ENCODE assay signal across 24 cellular contexts in the genomic region with DNA sequence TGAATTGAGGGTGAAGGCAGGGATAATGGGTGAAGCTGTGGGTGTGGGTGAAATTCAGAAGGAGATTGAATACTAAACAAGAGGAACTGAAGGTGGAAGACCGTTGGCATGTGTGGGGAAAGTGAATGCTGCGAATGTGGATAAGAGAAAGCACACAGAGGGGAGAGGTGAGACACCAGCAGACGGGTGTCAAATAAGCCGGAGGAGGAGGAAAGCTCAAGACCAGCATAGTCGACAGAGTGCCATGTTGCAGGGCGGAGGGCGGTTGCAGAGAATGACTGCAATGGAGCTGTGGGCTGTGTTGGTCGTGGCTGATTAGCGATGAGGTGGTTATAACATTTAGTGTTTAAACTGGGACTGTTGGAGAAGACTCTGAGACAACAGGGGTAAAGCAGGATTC. TPM values are rescaled to one million over a fixed set of nuclear protein-coding genes. Genes with fewer than 3 reads are reported as not detected.
A peak's percentile ranks its signal among the peaks of the same experiment; 100 is the strongest.
DNase-seq lines count a peak whose midpoint lies in the region; ATAC-seq, FAIRE-seq and TF ChIP-seq lines count a peak whose summit lies in the region.
"Had no signal": no experiment of that assay in that cellular context is flagged by ENCODE, and none has a peak within 500 bp of the region (broad histone marks: within the 10 kb centered on the region; RNA-seq: fewer than 3 reads in every experiment).

No MANE protein-coding gene starts in this region.

- WGBS in right cardiac atrium, result 68% methylated on average over 9 of the region's 9 CpGs

- H4K20me1 ChIP-seq in osteoblast (ENCODE audit: insufficient read depth, low read length), result no peaks in the 10 kb centered on the region

- no peaks in the 10 kb centered on the region for H3K79me2 ChIP-seq in osteoblast (ENCODE audit: insufficient read depth, low read length)

- no peaks in the 10 kb centered on the region for H3K27me3 ChIP-seq in right cardiac atrium (ENCODE audit: control insufficient read depth, insufficient read depth)
- peaks cover 6% of the 10 kb centered on the region for H3K27me3 ChIP-seq in osteoblast (ENCODE audit: insufficient read depth, low read length)

- H3K27ac ChIP-seq in right cardiac atrium (ENCODE audit: low read length) (peak overlapping the region; percentile 54), osteoblast (ENCODE audit: low read depth, low read length) (no peak overlapping the region)

- ATAC-seq in right cardiac atrium (no peak), Right ventricle myocardium superior (ENCODE audit: poor library complexity) (no peak)
- ATAC-seq: GM23338, HepG2 had no signal

- no peak overlapping the region for H3K4me3 ChIP-seq in right cardiac atrium (ENCODE audit: low read length)
- no peak overlapping the region for H3K4me3 ChIP-seq in osteoblast (ENCODE audit: insufficient read depth, low read length)
- H3K4me3 ChIP-seq: GM23338 had no signal

- no peaks in the 10 kb centered on the region for H3K36me3 ChIP-seq in osteoblast (ENCODE audit: insufficient read depth, low read length)
- H3K36me3 ChIP-seq: BE2C had no signal

- no peak for TF ChIP-seq CTCF in osteoblast (IDR thresholded peaks at IDR 0.05; ENCODE audit: extremely low read depth, low read depth, low read length)

- no peak overlapping the region for H3K4me2 ChIP-seq in osteoblast (ENCODE audit: insufficient read depth, low read length)
- H3K4me2 ChIP-seq: GM23338 had no signal

- peak; percentile 93 for FAIRE-seq in HTR-8/SVneo (lab: Jason Lieb, UNC)
- FAIRE-seq: A204.1, GM12892, GM18507, HepG2 had no signal

- intact Hi-C loops in right cardiac atrium (cut with DNase I), result no loop called here
- intact Hi-C loops in Right ventricle myocardium superior (cut with DNase I), result no loop called here

- no peak overlapping the region for H2AFZ ChIP-seq in osteoblast (ENCODE audit: low read length)
- H2AFZ ChIP-seq: GM23338 had no signal

- no peak for DNase-seq in right cardiac atrium
- DNase-seq in Right ventricle myocardium superior, result no peak
- DNase-seq in HTR-8/SVneo (ENCODE audit: insufficient read length, low spot score), result no peak
- DNase-seq in osteoblast (ENCODE audit: insufficient read length, low spot score, missing footprints), result peak; percentile 55
- no peak for DNase-seq in NCI-H2029 (lab: John Stamatoyannopoulos, UW)
- no peak for DNase-seq in NCI-H526 (lab: John Stamatoyannopoulos, UW)
- no peak for DNase-seq in cerebellum (ENCODE audit: low spot score)
- DNase-seq: ACHN; BE2C; C1 segment of cervical spinal cord; Caco-2; CD4-positive, CD25-positive, alpha-beta regulatory T cell; DMS153; DMS79; GDM1; H9; KBM-7 had no signal

- H3K9me3 ChIP-seq in right cardiac atrium (ENCODE audit: control insufficient read depth, low read length) (peaks cover 2% of the 10 kb centered on the region), osteoblast (ENCODE audit: low read depth, low read length) (peaks cover 3% of the 10 kb centered on the region)
- H3K9me3 ChIP-seq: BE2C, Caco-2 had no signal

- H3K4me1 ChIP-seq in right cardiac atrium (ENCODE audit: control insufficient read depth, insufficient read depth, low read length), result peaks cover 2% of the 10 kb centered on the region
- peaks cover 5% of the 10 kb centered on the region for H3K4me1 ChIP-seq in osteoblast (ENCODE audit: insufficient read depth, low read length)
- H3K4me1 ChIP-seq: BE2C had no signal

RNA-seq across cellular contexts. Expression of a gene that starts 16.4 kb away (rescaled TPM):
- 10 to 100 TPM; 37.1 to 61.7 (median 48.7) TPM for total RNA-seq in right cardiac atrium
- polyA plus RNA-seq in right cardiac atrium, result 25.7 TPM
- 16.6 TPM for total RNA-seq in Right ventricle myocardium superior
- total RNA-seq in osteoblast, result not detected in 2 replicates
- total RNA-seq in cerebellum, result 5.9 TPM
- total RNA-seq: CD4-positive, CD25-positive, alpha-beta regulatory T cell; Daoy; HepG2 had no signal
- polyA plus RNA-seq: CD4-positive, CD25-positive, alpha-beta regulatory T cell; HepG2; IgD-negative memory B cell had no signal

RNA-seq across cellular contexts. Expression of a gene that starts 57.8 kb away (rescaled TPM):
- total RNA-seq in right cardiac atrium (10 to 100 TPM in 1 of 4 donors, 1 to 10 TPM in 3; 3.4 to 12.1 (median 6.1) TPM), Right ventricle myocardium superior (1.00 TPM), osteoblast (not detected in 2 replicates), cerebellum (not detected)
- polyA plus RNA-seq in right cardiac atrium, result 2.6 TPM
- total RNA-seq: Caco-2; CD4-positive, CD25-positive, alpha-beta regulatory T cell; Daoy; GM23338; H9; HepG2 had no signal
- polyA plus RNA-seq: CD4-positive, CD25-positive, alpha-beta regulatory T cell; GM23338; HepG2; IgD-negative memory B cell had no signal
